12 cellular contexts compared by ENCODE assay signal in genomic region chr9:121742923-121743322, GRCh38.
DNase-seq lines count a peak whose midpoint lies in the region; ATAC-seq and TF ChIP-seq lines count a peak whose summit lies in the region.
"Had no signal": no experiment of that assay in that cellular context is flagged by ENCODE, and none has a peak within 500 bp of the region (broad histone marks: within the 10 kb centered on the region; RNA-seq: fewer than 3 reads in every experiment).

No MANE protein-coding gene starts in this region.

- H3K27me3 ChIP-seq in heart left ventricle = no peaks in the 10 kb centered on the region
- no peaks in the 10 kb centered on the region for H3K27me3 ChIP-seq in ovary
- H3K27me3 ChIP-seq in upper lobe of left lung = no peaks in the 10 kb centered on the region
- H3K27me3 ChIP-seq: MG63, SJSA1 had no signal

- intact Hi-C loops in heart left ventricle (cut with DNase I) = loop anchor here in 7 of 10 donors (5.0 to 10.0 kb wide), 8 partner anchors 41 to 252 kb away; no protein-coding TSS in a partner anchor
- intact Hi-C loops in cardiac septum (cut with DNase I) = loop anchor here (5.0 kb wide), 2 partner anchors 46 to 146 kb away; no protein-coding TSS in a partner anchor
- intact Hi-C loops in ovary (cut with DNase I) = loop anchor here in 1 of 4 donors (10.0 kb wide), 1 partner anchor 162 kb away; no protein-coding TSS in a partner anchor

- H3K9me3 ChIP-seq in heart left ventricle = no peaks in the 10 kb centered on the region
- no peaks in the 10 kb centered on the region for H3K9me3 ChIP-seq in ovary
- no peaks in the 10 kb centered on the region for H3K9me3 ChIP-seq in upper lobe of left lung
- H3K9me3 ChIP-seq: MG63, SJSA1 had no signal

- peak overlapping the region; percentile 87 to 99 (median 94) for H3K27ac ChIP-seq in heart left ventricle
- peak overlapping the region; percentile 80 to 92 for H3K27ac ChIP-seq in ovary
- peak overlapping the region; percentile 84 to 95 (median 92) for H3K27ac ChIP-seq in upper lobe of left lung
- H3K27ac ChIP-seq: HL-60, SJSA1 had no signal

- DNase-seq in heart left ventricle = no peak
- DNase-seq in cardiac septum (ENCODE audit: low spot score) = no peak
- DNase-seq in fibroblast of pulmonary artery (ENCODE audit: low read depth) = no peak
- DNase-seq in ovary = no peak
- DNase-seq in upper lobe of left lung = no peak
- no peak for DNase-seq in Ammon's horn (ENCODE audit: low spot score)
- no peak for DNase-seq in activated naive CD4-positive, alpha-beta T cell treated with anti-CD3 and anti-CD28 coated beads, Interleukin-2, amount 50 U/mL, for 16 hours
- DNase-seq: activated effector memory CD4-positive, alpha-beta T cell treated with Interleukin-2 at 50 U/mL for 16 hours had no signal

- TF ChIP-seq CTCF in heart left ventricle (IDR thresholded peaks at IDR 0.05) = no peak
- TF ChIP-seq CTCF in fibroblast of pulmonary artery (IDR thresholded peaks at IDR 0.05; ENCODE audit: low read length, missing control alignments) = no peak
- TF ChIP-seq CTCF in ovary (IDR thresholded peaks at IDR 0.05) = no peak
- no peak for TF ChIP-seq CTCF in upper lobe of left lung (IDR thresholded peaks at IDR 0.05)

- ATAC-seq in heart left ventricle = no peak
- ATAC-seq in upper lobe of left lung (ENCODE audit: low FRiP score in 2 of 2) = no peak
- no peak for ATAC-seq in GM21447 (IDR thresholded peaks at IDR 0.05; ENCODE audit: unreplicated experiment)

- WGBS in heart left ventricle, 4 donors = 48 to 58% (median 51%) methylated on average over 3 of the region's 3 CpGs
- 50 to 58% (median 57%) methylated on average over 3 of the region's 3 CpGs for WGBS in ovary, 3 donors
- 60 to 64% methylated on average over 3 of the region's 3 CpGs for WGBS in upper lobe of left lung, 2 donors

- TF ChIP-seq EP300 in ovary (IDR thresholded peaks at IDR 0.05) (no peak), upper lobe of left lung (IDR thresholded peaks at IDR 0.05) (no peak)

- H3K4me1 ChIP-seq in heart left ventricle = peaks cover 18 to 99% (median 94%) of the 10 kb centered on the region in 12 donors
- H3K4me1 ChIP-seq in ovary (ENCODE audit: insufficient read depth) = peaks cover 52% of the 10 kb centered on the region
- H3K4me1 ChIP-seq in upper lobe of left lung = peaks cover 69 to 87% (median 77%) of the 10 kb centered on the region in 4 donors

- H3K36me3 ChIP-seq in heart left ventricle = no peaks in the 10 kb centered on the region
- H3K36me3 ChIP-seq in ovary = no peaks in the 10 kb centered on the region
- H3K36me3 ChIP-seq in upper lobe of left lung = no peaks in the 10 kb centered on the region
- H3K36me3 ChIP-seq: MG63, SJSA1 had no signal

- H3K4me3 ChIP-seq in heart left ventricle (peak overlapping the region in 8 of 12 donors; percentile 52 to 75 (median 60)), fibroblast of pulmonary artery (replicated peaks; ENCODE audit: low read depth, low read length) (peak overlapping the region; percentile 51), ovary (peak overlapping the region; percentile 56), upper lobe of left lung (peak overlapping the region in 2 of 4 donors; percentile 55 to 60)

- no peak for TF ChIP-seq POLR2A in heart left ventricle (IDR thresholded peaks at IDR 0.05)
- no peak for TF ChIP-seq POLR2A in ovary (IDR thresholded peaks at IDR 0.05)
- TF ChIP-seq POLR2A in upper lobe of left lung (IDR thresholded peaks at IDR 0.05) = no peak
